7 cellular contexts compared by ENCODE assay signal in the genomic region with DNA sequence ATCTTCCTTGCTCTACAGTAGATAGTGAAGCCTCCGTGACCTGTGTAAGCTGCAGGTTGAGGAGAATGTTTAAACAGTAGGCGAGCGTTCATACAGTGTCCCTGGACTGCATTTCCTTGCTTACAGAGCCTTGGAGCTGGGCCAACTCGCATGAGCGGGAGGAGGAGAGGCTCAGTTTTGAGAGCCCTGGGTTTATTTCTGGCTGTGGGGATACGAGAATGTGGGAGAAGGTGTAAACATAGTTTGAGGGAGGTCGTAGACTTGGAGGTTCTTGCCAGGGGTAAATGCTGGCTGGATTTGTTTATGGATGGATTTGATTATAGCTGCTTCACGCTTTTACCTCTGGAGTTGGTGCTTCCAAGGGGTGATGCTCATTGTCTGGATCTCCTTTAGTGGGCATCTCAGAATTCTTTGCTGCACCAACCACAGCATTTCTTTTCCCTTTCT. TPM values are rescaled to one million over a fixed set of nuclear protein-coding genes. Genes with fewer than 3 reads are reported as not detected.
DNase-seq lines count a peak whose midpoint lies in the region; ATAC-seq, FAIRE-seq and TF ChIP-seq lines count a peak whose summit lies in the region.

No MANE protein-coding gene starts in this region.

- H3K9me3 ChIP-seq in astrocyte (ENCODE audit: insufficient read depth, low read depth, low read length) = no peaks in the 10 kb centered on the region
- H3K9me3 ChIP-seq in keratinocyte (ENCODE audit: control insufficient read depth, low read depth, low read length) = no peaks in the 10 kb centered on the region
- H3K9me3 ChIP-seq in subcutaneous abdominal adipose tissue (ENCODE audit: control insufficient read depth in 5 of 5, low read length in 5 of 5) = no peaks in the 10 kb centered on the region

- H3K4me2 ChIP-seq in astrocyte (ENCODE audit: low read length) = peak overlapping the region; percentile 54
- H3K4me2 ChIP-seq in keratinocyte (ENCODE audit: control insufficient read depth, extremely low read depth, insufficient read depth, low read depth, low read length) = peak overlapping the region; percentile 71

- H3K27ac Mint-ChIP-seq in astrocyte (ENCODE audit: unreplicated experiment) (peak overlapping the region; percentile 10), T-cell (no peak overlapping the region)

- TF ChIP-seq CTCF in astrocyte (IDR thresholded peaks at IDR 0.05; ENCODE audit: insufficient read depth, low read depth, low read length) (no peak), keratinocyte (optimal IDR thresholded peaks at IDR 0.05 in 1 of 3, IDR thresholded peaks at IDR 0.05 in 1 of 3, conservative IDR thresholded peaks at IDR 0.05 in 1 of 3; ENCODE audit: extremely low read depth in 1 of 3, insufficient read depth in 2 of 3, low read length in 3 of 3) (no peak)

- no peak overlapping the region for H3K9ac ChIP-seq in astrocyte (ENCODE audit: low read length)
- peak overlapping the region; percentile 0 for H3K9ac ChIP-seq in keratinocyte (ENCODE audit: control insufficient read depth, extremely low read depth, insufficient read depth, low read length)
- H3K9ac ChIP-seq in subcutaneous abdominal adipose tissue (ENCODE audit: low read length in 5 of 5) = no peak overlapping the region

- H3K9me3 Mint-ChIP-seq in astrocyte (ENCODE audit: unreplicated experiment) = no peaks in the 10 kb centered on the region
- no peaks in the 10 kb centered on the region for H3K9me3 Mint-ChIP-seq in T-cell

- H3K27me3 ChIP-seq in astrocyte (ENCODE audit: insufficient read depth, low read length) (no peaks in the 10 kb centered on the region), keratinocyte (ENCODE audit: control insufficient read depth, extremely low read depth, insufficient read depth, low read length) (no peaks in the 10 kb centered on the region), subcutaneous abdominal adipose tissue (ENCODE audit: control insufficient read depth in 5 of 5, insufficient read depth in 4 of 5, low read length in 5 of 5) (no peaks in the 10 kb centered on the region)

- no peak for ATAC-seq in GM19455 (IDR thresholded peaks at IDR 0.05; ENCODE audit: unreplicated experiment)
- no peak for ATAC-seq in T-cell (replicated peaks in 1 of 4)

- H3K27ac ChIP-seq in astrocyte (ENCODE audit: low read depth, low read length) (no peak overlapping the region), keratinocyte (ENCODE audit: control insufficient read depth, insufficient read depth, low read length) (peak overlapping the region; percentile 73), subcutaneous abdominal adipose tissue (ENCODE audit: low read depth, low read length) (peak overlapping the region; percentile 6)

- no peak overlapping the region for H2AFZ ChIP-seq in astrocyte (ENCODE audit: low read depth, low read length)
- no peak overlapping the region for H2AFZ ChIP-seq in keratinocyte (ENCODE audit: control insufficient read depth, low read length)

- dilution Hi-C loops in keratinocyte (cut with MboI; ENCODE audit: extremely low pct_ligation_motif_present, low sequenced_read_pairs) = no loop called here

- DNase-seq in LoVo (ENCODE audit: low spot score) (peak; percentile 72), astrocyte (ENCODE audit: low read depth) (no peak), keratinocyte (ENCODE audit: low read depth, low spot score) (no peak), T-cell (no peak)
- no peak for DNase-seq in stimulated activated CD4-positive, alpha-beta T cell treated with anti-CD3 and anti-CD28 coated beads, Interleukin-4, amount 100 ng/mL, for 4 hours

- H3K27me3 Mint-ChIP-seq in astrocyte (ENCODE audit: low read depth, unreplicated experiment) (no peaks in the 10 kb centered on the region), T-cell (peaks cover 0 to under 1% of the 10 kb centered on the region in 2 donors)

- H3K4me3 Mint-ChIP-seq in astrocyte (ENCODE audit: unreplicated experiment) (peak overlapping the region; percentile 5), T-cell (no peak overlapping the region)

- H3K4me1 ChIP-seq in astrocyte (ENCODE audit: insufficient read depth, low read length) = peaks cover 72% of the 10 kb centered on the region
- H3K4me1 ChIP-seq in keratinocyte (ENCODE audit: control insufficient read depth, extremely low read depth, insufficient read depth, low read length) = peaks cover 81% of the 10 kb centered on the region
- H3K4me1 ChIP-seq in subcutaneous abdominal adipose tissue (ENCODE audit: control insufficient read depth in 5 of 5, insufficient read depth in 5 of 5, low read length in 5 of 5) = peaks cover 9 to 69% (median 62%) of the 10 kb centered on the region in 5 donors

- POLR2A ChIA-PET in T-cell (lab: Charles Lee) = no interaction called here

- H3K4me3 ChIP-seq in astrocyte (ENCODE audit: insufficient read depth, low read depth, low read length) = no peak overlapping the region
- H3K4me3 ChIP-seq in keratinocyte (ENCODE audit: control insufficient read depth in 2 of 3, extremely low read depth in 1 of 3, insufficient read depth in 2 of 3, low read depth in 1 of 3, low read length in 3 of 3) = no peak overlapping the region
- H3K4me3 ChIP-seq in subcutaneous abdominal adipose tissue (ENCODE audit: low read depth in 1 of 5, low read length in 5 of 5) = peak overlapping the region in 1 of 5 donors; percentile 0

- H3K36me3 ChIP-seq in astrocyte (ENCODE audit: insufficient read depth, low read length) (peaks cover 9% of the 10 kb centered on the region), keratinocyte (ENCODE audit: control insufficient read depth in 2 of 2, extremely low read depth in 1 of 2, insufficient read depth in 2 of 2, low read length in 2 of 2) (peaks cover 4 to 6% of the 10 kb centered on the region in 2 experiments), subcutaneous abdominal adipose tissue (ENCODE audit: control insufficient read depth in 5 of 5, insufficient read depth in 5 of 5, low read length in 5 of 5) (peaks cover 5 to 7% (median 7%) of the 10 kb centered on the region in 5 donors)

- peaks cover 97% of the 10 kb centered on the region for H3K79me2 ChIP-seq in astrocyte (ENCODE audit: insufficient read depth, low read length)
- peaks cover 86% of the 10 kb centered on the region for H3K79me2 ChIP-seq in keratinocyte (ENCODE audit: control insufficient read depth, insufficient read depth, low read length)

- H4K20me1 ChIP-seq in astrocyte (ENCODE audit: insufficient read depth, low read length) = peaks cover 88% of the 10 kb centered on the region
- no peaks in the 10 kb centered on the region for H4K20me1 ChIP-seq in keratinocyte (ENCODE audit: control insufficient read depth, extremely low read depth, insufficient read depth, low read length)

- FAIRE-seq in astrocyte (lab: Jason Lieb, UNC) = no peak
- FAIRE-seq in keratinocyte (lab: Jason Lieb, UNC) = peak; percentile 76

- H3K36me3 Mint-ChIP-seq in astrocyte (ENCODE audit: low read depth, unreplicated experiment) (no peaks in the 10 kb centered on the region), T-cell (no peaks in the 10 kb centered on the region)

- CTCF ChIA-PET in T-cell (lab: Charles Lee) = interaction anchor here in 1 of 2 donors (0.6 kb wide), 1 partner anchor 72 kb away, joined by 5 read pairs; no protein-coding TSS in a partner anchor

- peaks cover 2% of the 10 kb centered on the region for H3K9me1 ChIP-seq in keratinocyte (ENCODE audit: control insufficient read depth, extremely low read depth, insufficient read depth, low read length)

- peaks cover 77% of the 10 kb centered on the region for H3K4me1 Mint-ChIP-seq in astrocyte (ENCODE audit: low read depth, unreplicated experiment)
- H3K4me1 Mint-ChIP-seq in T-cell = peaks cover 7 to 12% (median 12%) of the 10 kb centered on the region in 3 donors

RNA-seq across cellular contexts. Expression of gene CRIM1, which starts 20.8 kb away (rescaled TPM):
- total RNA-seq in astrocyte (138 and 180 TPM in 2 replicates), T-cell (1 to 10 TPM; 2.0 to 5.8 (median 4.2) TPM)
- 98.3 to 136 TPM (median 116 TPM) in 3 replicates for polyA plus RNA-seq in keratinocyte
- 32.2 TPM for polyA plus RNA-seq in keratinocyte (2011; ENCODE audit: low read depth)
- polyA plus RNA-seq in keratinocyte (2011; cell fraction: cytosol; rRNA removed) = 54.2 and 69.7 TPM in 2 replicates
- 316 and 318 TPM in 2 replicates for polyA plus RNA-seq in keratinocyte (2011; cell fraction: nucleus; rRNA removed)
- polyA plus RNA-seq in keratinocyte (2012; ENCODE audit: low replicate concordance) = 51.3 and 110 TPM in 2 replicates
- 353 to 631 TPM (median 519 TPM) in 3 replicates for polyA minus RNA-seq in keratinocyte
- polyA minus RNA-seq in keratinocyte (2011; cell fraction: cytosol; rRNA and poly(A)+ RNA removed) = 371 TPM
- 966 and 975 TPM in 2 replicates for polyA minus RNA-seq in keratinocyte (2011; cell fraction: nucleus; rRNA and poly(A)+ RNA removed)

Comparison
In these comparisons a context has a peak if more than half of its experiments do, and no peak if none do; other contexts are left out.
1. RNA of gene CRIM1, which starts 20.8 kb away (total RNA-seq): 138 to 180 TPM in astrocyte; 2.0 to 5.8 TPM in T-cell; every median in the first group is over 10 times any median in the second.